In genomic region chr5:177462021-177462670, GRCh38 we compare ENCODE assay signal across 1 cellular context.
TF ChIP-seq lines count a peak whose summit lies in the region.

No MANE protein-coding gene starts in this region.

TF ChIP-seq in K562, 482 proteins besides CTCF, POLR2A, EP300 and RAD21 (continues in another document):
- TF ChIP-seq MAZ (CRISPR knock-in tag; conservative IDR thresholded peaks at IDR 0.05 in 1 of 2, IDR thresholded peaks at IDR 0.05 in 1 of 2) (peak; percentile 21 to 40; a peak in 1 of 4 replicates), ESRRB (CRISPR knock-in tag; IDR thresholded peaks at IDR 0.05; ENCODE audit: borderline replicate concordance) (no peak), ZBTB7A (IDR thresholded peaks at IDR 0.05; ENCODE audit: borderline replicate concordance, control insufficient read depth, low read depth, low read length) (peak; percentile 49; the same call in 1 of the 2 replicates), ETV1 (tag; conservative IDR thresholded peaks at IDR 0.05; ENCODE audit: low read depth) (0 out of 2 replicates have a peak, but pooled peaks have one; percentile 41), AFF1 (IDR thresholded peaks at IDR 0.05; ENCODE audit: low read depth in 1 of 2, partially characterized antibody in 2 of 2) (no peak), MAX (CRISPR knock-in tag; IDR thresholded peaks at IDR 0.05) (0 out of 2 replicates have a peak, but pooled peaks have one; percentile 13), POLR2G (IDR thresholded peaks at IDR 0.05; ENCODE audit: low read depth, low read length) (peak; percentile 60; the same call in 1 of the 2 replicates), ATF6 (CRISPR knock-in tag; IDR thresholded peaks at IDR 0.05) (no peak), GABPB1 (CRISPR knock-in tag; IDR thresholded peaks at IDR 0.05) (peak; percentile 61; the same call in 1 of the 2 replicates), KHSRP (IDR thresholded peaks at IDR 0.05) (no peak), ZNF592 (IDR thresholded peaks at IDR 0.05) (peak; percentile 56), ETV6 (IDR thresholded peaks at IDR 0.05; ENCODE audit: borderline replicate concordance in 1 of 2, low read depth in 2 of 2, low read length in 1 of 2) (peak in 1 of 2 experiments; percentile 53; a peak in 2 of 4 replicates), ETV6 (CRISPR knock-in tag; IDR thresholded peaks at IDR 0.05; ENCODE audit: borderline replicate concordance) (no peak), TBP (optimal IDR thresholded peaks at IDR 0.05; ENCODE audit: low read depth, low read length) (no peak), ATF7 (IDR thresholded peaks at IDR 0.05) (0 out of 2 replicates have a peak, but pooled peaks have one; percentile 15), GABPA (tag; conservative IDR thresholded peaks at IDR 0.05; ENCODE audit: low read depth) (peak; percentile 75), THAP12 (CRISPR knock-in tag; IDR thresholded peaks at IDR 0.05) (no peak), ZBTB40 (IDR thresholded peaks at IDR 0.05) (peak; percentile 75), ZBTB40 (CRISPR knock-in tag; IDR thresholded peaks at IDR 0.05) (no peak), ZBTB11 (CRISPR knock-in tag; IDR thresholded peaks at IDR 0.05) (peak in 1 of 3 experiments; percentile 89; a peak in 3 of 6 replicates), ZNF395 (CRISPR knock-in tag; IDR thresholded peaks at IDR 0.05) (no peak)
